9 cellular contexts compared by ENCODE assay signal in genomic region chrX:101595739-101596419, GRCh38. TPM values are rescaled to one million over a fixed set of nuclear protein-coding genes. Genes with fewer than 3 reads are reported as not detected.
DNase-seq lines count a peak whose midpoint lies in the region; ATAC-seq and TF ChIP-seq lines count a peak whose summit lies in the region.
"Had no signal": no experiment of that assay in that cellular context is flagged by ENCODE, and none has a peak within 500 bp of the region (broad histone marks: within the 10 kb centered on the region; RNA-seq: fewer than 3 reads in every experiment).

No MANE protein-coding gene starts in this region.

- peak; percentile 99 for ATAC-seq in GM21390 (IDR thresholded peaks at IDR 0.05; ENCODE audit: unreplicated experiment)
- peak; percentile 100 for ATAC-seq in HG03521 (IDR thresholded peaks at IDR 0.05; ENCODE audit: unreplicated experiment)

- TF ChIP-seq CTCF in hepatocyte (IDR thresholded peaks at IDR 0.05; ENCODE audit: poor library complexity) = peak; percentile 64

- H3K27ac ChIP-seq in hepatocyte = no peak overlapping the region
- H3K27ac ChIP-seq: neutrophil had no signal

- H3K79me2 ChIP-seq in hepatocyte = no peaks in the 10 kb centered on the region

- WGBS in hepatocyte (ENCODE audit: low lambda C conversion rate, missing lambda C conversion rate) = 30% methylated on average over 5 of the region's 5 CpGs

- H3K9me2 ChIP-seq in hepatocyte (replicated peaks; ENCODE audit: insufficient read depth) = no peaks in the 10 kb centered on the region

- no peak overlapping the region for H3K4me3 ChIP-seq in hepatocyte

- no peak overlapping the region for H2AFZ ChIP-seq in hepatocyte

- H3K27me3 ChIP-seq in hepatocyte = no peaks in the 10 kb centered on the region

- DNase-seq in activated T-cell treated with anti-CD3 and anti-CD28 coated beads for 1 hour (ENCODE audit: low read depth) (peak; percentile 3), NOMO-1 (lab: John Stamatoyannopoulos, UW; ENCODE audit: unreplicated experiment in 2 of 2) (peak; percentile 58 to 76), astrocyte of the hippocampus (ENCODE audit: low read depth, low spot score) (peak; percentile 78), hepatocyte (ENCODE audit: low spot score) (peak; percentile 78), smooth muscle cell of the brain vasculature (ENCODE audit: low read depth, low spot score) (peak; percentile 49)
- no peak for DNase-seq in activated T-cell treated with anti-CD3 and anti-CD28 coated beads, Interleukin-2, amount 50 U/mL, for 48 hours

- no peaks in the 10 kb centered on the region for H3K9me3 ChIP-seq in hepatocyte (ENCODE audit: low read depth)
- H3K9me3 ChIP-seq: neutrophil had no signal

- no peak overlapping the region for H3K4me2 ChIP-seq in hepatocyte

- no peaks in the 10 kb centered on the region for H3K4me1 ChIP-seq in hepatocyte (ENCODE audit: insufficient read depth)

- no peaks in the 10 kb centered on the region for H4K20me1 ChIP-seq in hepatocyte (ENCODE audit: insufficient read depth, poor library complexity, severe bottlenecking)

- H3K36me3 ChIP-seq in hepatocyte (replicated peaks; ENCODE audit: insufficient read depth, low read depth) = no peaks in the 10 kb centered on the region
- H3K36me3 ChIP-seq: neutrophil had no signal

RNA-seq across cellular contexts. Expression of gene ARMCX6, which starts 21.9 kb away (rescaled TPM):
- total RNA-seq in hepatocyte = 44.0 and 65.3 TPM in 2 replicates
- 70.2 and 70.7 TPM in 2 replicates for polyA plus RNA-seq in hepatocyte

RNA-seq across cellular contexts. Expression of gene ARMCX3, which starts 27.1 kb away (rescaled TPM):
- total RNA-seq in hepatocyte = 97.6 and 102 TPM in 2 replicates
- 99.5 and 112 TPM in 2 replicates for polyA plus RNA-seq in hepatocyte

RNA-seq across cellular contexts. Expression of gene ARMCX1, which starts 45.5 kb away (rescaled TPM):
- total RNA-seq in hepatocyte = 53.1 and 62.4 TPM in 2 replicates
- 35.2 and 41.5 TPM in 2 replicates for polyA plus RNA-seq in hepatocyte

Comparison
In these comparisons a context has a peak if more than half of its experiments do, and no peak if none do; other contexts are left out.
1. DNase-seq: peak in activated T-cell treated with anti-CD3 and anti-CD28 coated beads for 1 hour (single experiment), NOMO-1 (2 of 2), astrocyte of the hippocampus (single experiment), hepatocyte (single experiment) and smooth muscle cell of the brain vasculature (single experiment); none in activated T-cell treated with anti-CD3 and anti-CD28 coated beads, Interleukin-2, amount 50 U/mL, for 48 hours (0 of 2).